12 cellular contexts compared by ENCODE assay signal in genomic region chr2:237433920-237434319, GRCh38. TPM values are rescaled to one million over a fixed set of nuclear protein-coding genes. Genes with fewer than 3 reads are reported as not detected.
DNase-seq lines count a peak whose midpoint lies in the region; ATAC-seq and TF ChIP-seq lines count a peak whose summit lies in the region.
"Had no signal": no experiment of that assay in that cellular context is flagged by ENCODE, and none has a peak within 500 bp of the region (broad histone marks: within the 10 kb centered on the region; RNA-seq: fewer than 3 reads in every experiment).

No MANE protein-coding gene starts in this region.

- TF ChIP-seq CTCF in mucosa of descending colon (IDR thresholded peaks at IDR 0.05) = no peak

- peak overlapping the region; percentile 71 for H3K27ac ChIP-seq in CD4-positive, CD25-positive, alpha-beta regulatory T cell (ENCODE audit: insufficient read depth, low read length, poor library complexity, severe bottlenecking)

- H3K27me3 ChIP-seq in CD4-positive, CD25-positive, alpha-beta regulatory T cell (ENCODE audit: control insufficient read depth, insufficient read depth, low read length) = no peaks in the 10 kb centered on the region
- H3K27me3 ChIP-seq: tibial nerve had no signal

- peak overlapping the region; percentile 54 for H3K4me3 ChIP-seq in CD4-positive, CD25-positive, alpha-beta regulatory T cell (ENCODE audit: low read depth, low read length)
- H3K4me3 ChIP-seq in mucosa of descending colon = no peak overlapping the region
- H3K4me3 ChIP-seq: coronary artery, K562, tibial nerve had no signal

- H3K27me3 Mint-ChIP-seq in CD4-positive, CD25-positive, alpha-beta regulatory T cell = no peaks in the 10 kb centered on the region
- H3K27me3 Mint-ChIP-seq in T-helper 2 cell treated with Interferon-gamma antibody and Interleukin-4, amounts not matched to agents 5 μg/mL and 100 μg/mL, for 36 hours (ENCODE audit: low read depth) = no peaks in the 10 kb centered on the region

- no peaks in the 10 kb centered on the region for H3K36me3 ChIP-seq in CD4-positive, CD25-positive, alpha-beta regulatory T cell (ENCODE audit: control insufficient read depth, insufficient read depth, low read length)
- H3K36me3 ChIP-seq in mucosa of descending colon (ENCODE audit: low read depth) = no peaks in the 10 kb centered on the region
- H3K36me3 ChIP-seq: tibial nerve had no signal

- no peaks in the 10 kb centered on the region for H3K36me3 Mint-ChIP-seq in CD4-positive, CD25-positive, alpha-beta regulatory T cell
- H3K36me3 Mint-ChIP-seq in T-helper 2 cell treated with Interferon-gamma antibody and Interleukin-4, amounts not matched to agents 5 μg/mL and 100 μg/mL, for 36 hours (ENCODE audit: low read depth) = peaks cover 1% of the 10 kb centered on the region

- H3K9me3 Mint-ChIP-seq in CD4-positive, CD25-positive, alpha-beta regulatory T cell = no peaks in the 10 kb centered on the region
- peaks cover 4% of the 10 kb centered on the region for H3K9me3 Mint-ChIP-seq in T-helper 2 cell treated with Interferon-gamma antibody and Interleukin-4, amounts not matched to agents 5 μg/mL and 100 μg/mL, for 36 hours

- peak overlapping the region; percentile 82 to 93 (median 87) for H3K4me3 Mint-ChIP-seq in CD4-positive, CD25-positive, alpha-beta regulatory T cell
- H3K4me3 Mint-ChIP-seq in T-helper 2 cell treated with Interferon-gamma antibody and Interleukin-4, amounts not matched to agents 5 μg/mL and 100 μg/mL, for 36 hours = peak overlapping the region; percentile 79

- DNase-seq in NCI-H146 (lab: John Stamatoyannopoulos, UW) = peak; percentile 37
- DNase-seq in NCI-H146 treated with DMSO at 0.1 percent for 48 hours (lab: John Stamatoyannopoulos, UW; ENCODE audit: unreplicated experiment) = no peak
- DNase-seq in CD4-positive, CD25-positive, alpha-beta regulatory T cell = peak in 1 of 3 donors; percentile 23
- DNase-seq in T-helper 2 cell treated with Interferon-gamma antibody and Interleukin-4, amounts not matched to agents 5 μg/mL and 100 μg/mL, for 36 hours (ENCODE audit: low spot score) = no peak
- DNase-seq in mucosa of descending colon = no peak
- DNase-seq in stimulated activated CD4-positive, alpha-beta T cell treated with anti-CD3 and anti-CD28 coated beads, Interleukin-2, amount 100 ng/mL, for 24 hours = no peak

- peak overlapping the region; percentile 87 to 95 (median 94) for H3K27ac Mint-ChIP-seq in CD4-positive, CD25-positive, alpha-beta regulatory T cell
- peak overlapping the region; percentile 23 for H3K27ac Mint-ChIP-seq in T-helper 2 cell treated with Interferon-gamma antibody and Interleukin-4, amounts not matched to agents 5 μg/mL and 100 μg/mL, for 36 hours

- no peak for ATAC-seq in CD4-positive, CD25-positive, alpha-beta regulatory T cell (ENCODE audit: low read depth in 2 of 2)
- ATAC-seq in mucosa of descending colon (peak; percentile 9), GM21367 (IDR thresholded peaks at IDR 0.05; ENCODE audit: unreplicated experiment) (no peak), HG03571 (IDR thresholded peaks at IDR 0.05; ENCODE audit: unreplicated experiment) (no peak)

- peaks cover 64% of the 10 kb centered on the region for H3K4me1 ChIP-seq in CD4-positive, CD25-positive, alpha-beta regulatory T cell (ENCODE audit: control insufficient read depth, insufficient read depth, low read length, poor library complexity, severe bottlenecking)
- H3K4me1 ChIP-seq in mucosa of descending colon (ENCODE audit: low read depth) = no peaks in the 10 kb centered on the region

- intact Hi-C loops in mucosa of descending colon (cut with DNase I, micrococcal nuclease) = no loop called here

- no peaks in the 10 kb centered on the region for H3K9me3 ChIP-seq in CD4-positive, CD25-positive, alpha-beta regulatory T cell (ENCODE audit: control insufficient read depth in 2 of 2, low read length in 2 of 2)
- H3K9me3 ChIP-seq in mucosa of descending colon = no peaks in the 10 kb centered on the region
- H3K9me3 ChIP-seq: tibial nerve had no signal

- peaks cover 25 to 94% (median 72%) of the 10 kb centered on the region in 4 donors for H3K4me1 Mint-ChIP-seq in CD4-positive, CD25-positive, alpha-beta regulatory T cell
- H3K4me1 Mint-ChIP-seq in T-helper 2 cell treated with Interferon-gamma antibody and Interleukin-4, amounts not matched to agents 5 μg/mL and 100 μg/mL, for 36 hours (ENCODE audit: low read depth) = peaks cover 79% of the 10 kb centered on the region

RNA-seq across cellular contexts. Expression of gene COL6A3, which starts 20.0 kb away (rescaled TPM):
- total RNA-seq in CD4-positive, CD25-positive, alpha-beta regulatory T cell = 3.4 TPM
- polyA plus RNA-seq in CD4-positive, CD25-positive, alpha-beta regulatory T cell = 1 to 10 TPM in 1 of 4 donors, under 1 TPM in 3; 0.18 to 1.5 (median 0.69) TPM
- total RNA-seq in mucosa of descending colon = 100 to 1,000 TPM in 2 of 3 donors, 10 to 100 TPM in 1; 20.9 to 235 (median 194) TPM

RNA-seq across cellular contexts. Expression of gene MLPH, which starts 53.1 kb away (rescaled TPM):
- 0.47 TPM for total RNA-seq in CD4-positive, CD25-positive, alpha-beta regulatory T cell
- not detected for polyA plus RNA-seq in CD4-positive, CD25-positive, alpha-beta regulatory T cell
- total RNA-seq in mucosa of descending colon = 100 to 1,000 TPM in 2 of 3 donors, 10 to 100 TPM in 1; 46.8 to 133 (median 121) TPM
- total RNA-seq: A673 had no signal
- polyA plus RNA-seq: K562 had no signal

Comparison
In these comparisons a context has a peak if more than half of its experiments do, and no peak if none do; other contexts are left out.
1. RNA of gene MLPH, which starts 53.1 kb away (total RNA-seq): 46.8 to 133 TPM in mucosa of descending colon; 0.47 TPM in CD4-positive, CD25-positive, alpha-beta regulatory T cell (single experiment); every median in the first group is over 10 times any median in the second.